Comparison of ENCODE assay signal across 2 cellular contexts in the genomic region with DNA sequence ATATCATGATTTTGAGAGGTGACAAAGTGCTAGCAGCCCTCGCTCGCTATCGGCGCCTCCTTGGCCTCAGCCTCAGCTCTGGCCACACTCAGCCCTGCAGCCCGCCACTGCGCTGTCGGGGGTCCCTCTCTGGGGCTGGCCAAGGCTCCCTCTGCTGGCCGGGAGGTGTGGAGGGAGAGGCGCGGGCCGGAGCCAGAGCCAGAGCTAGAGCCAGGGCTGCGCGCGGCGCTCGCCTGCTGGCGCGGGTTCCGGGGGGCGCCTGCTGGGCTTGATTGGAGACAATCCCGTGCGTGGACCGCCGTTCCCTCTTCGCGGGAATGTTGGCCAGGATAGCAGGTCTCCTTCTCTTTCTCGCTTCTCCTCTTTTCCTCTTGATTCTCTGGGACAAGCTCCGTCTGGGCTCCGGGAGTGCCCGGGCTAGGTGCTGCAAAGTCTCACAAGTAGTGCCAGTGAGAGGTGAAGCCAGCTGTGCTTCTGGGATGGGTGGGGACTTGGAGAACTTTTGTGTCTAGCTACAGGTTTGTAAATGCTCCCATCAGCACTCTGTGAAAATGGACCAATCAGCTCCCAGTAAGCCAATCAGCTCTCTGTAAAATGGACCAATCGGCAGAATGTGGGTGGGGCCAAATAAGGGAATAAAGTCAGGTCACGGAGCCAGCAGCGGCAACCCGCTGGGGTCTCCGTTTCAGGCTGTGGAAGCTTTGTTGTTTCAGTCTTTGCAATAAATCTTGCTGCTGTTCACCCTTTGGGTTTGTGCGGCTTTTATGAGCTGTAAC.
A peak's percentile ranks its signal among the peaks of the same experiment; 100 is the strongest.
TF ChIP-seq lines count a peak whose summit lies in the region.

No MANE protein-coding gene starts in this region.

TF ChIP-seq in HepG2, 621 proteins besides CTCF, POLR2A, EP300 and RAD21:
- TF ChIP-seq ZNF460 (CRISPR knock-in tag; IDR thresholded peaks at IDR 0.05; ENCODE audit: borderline replicate concordance) (no peak), GMEB2 (CRISPR knock-in tag; IDR thresholded peaks at IDR 0.05; ENCODE audit: low read depth) (no peak), MZF1 (CRISPR knock-in tag; IDR thresholded peaks at IDR 0.05; ENCODE audit: borderline replicate concordance) (no peak), THYN1 (CRISPR knock-in tag; IDR thresholded peaks at IDR 0.05; ENCODE audit: borderline replicate concordance, low read depth) (no peak), RELA (CRISPR knock-in tag; IDR thresholded peaks at IDR 0.05) (no peak), ZFP36 (IDR thresholded peaks at IDR 0.05; ENCODE audit: borderline replicate concordance, low read depth, low read length, partially characterized antibody) (no peak), PHB2 (IDR thresholded peaks at IDR 0.05; ENCODE audit: partially characterized antibody) (no peak), MAX (IDR thresholded peaks at IDR 0.05) (no peak), STAG1 (CRISPR knock-in tag; IDR thresholded peaks at IDR 0.05) (peak; percentile 16; the same call in 1 of the 2 replicates), HOXA3 (CRISPR knock-in tag; IDR thresholded peaks at IDR 0.05) (no peak), CBX1 (IDR thresholded peaks at IDR 0.05; ENCODE audit: low read depth) (no peak), ZBTB33 (CRISPR knock-in tag; IDR thresholded peaks at IDR 0.05) (peak; percentile 88), MTF1 (CRISPR knock-in tag; IDR thresholded peaks at IDR 0.05) (no peak), FUBP1 (CRISPR knock-in tag; IDR thresholded peaks at IDR 0.05; ENCODE audit: borderline replicate concordance) (no peak), ZNF709 (CRISPR knock-in tag; IDR thresholded peaks at IDR 0.05) (no peak)

TF ChIP-seq in WTC11, 78 proteins besides CTCF, POLR2A, EP300 and RAD21:
- 0 out of 2 replicates have a peak, but pooled peaks have one; percentile 64 for TF ChIP-seq TP53 (CRISPR knock-in tag; IDR thresholded peaks at IDR 0.05)
- 0 out of 2 replicates have a peak, but pooled peaks have one; percentile 28 for TF ChIP-seq TEAD1 (CRISPR knock-in tag; IDR thresholded peaks at IDR 0.05)
- TF ChIP-seq GTF2I (CRISPR knock-in tag; conservative IDR thresholded peaks at IDR 0.05) = no peak
- peak; percentile 39; the same call in 1 of the 2 replicates for TF ChIP-seq ZNF423 (CRISPR knock-in tag; IDR thresholded peaks at IDR 0.05)
- TF ChIP-seq E2F4 (CRISPR knock-in tag; IDR thresholded peaks at IDR 0.05; ENCODE audit: borderline replicate concordance, low read depth) = no peak
- TF ChIP-seq CBFB (CRISPR knock-in tag; IDR thresholded peaks at IDR 0.05; ENCODE audit: low read depth) = peak; percentile 66; the same call in 1 of the 2 replicates
- no peak for TF ChIP-seq TCF7 (CRISPR knock-in tag; IDR thresholded peaks at IDR 0.05; ENCODE audit: low read depth)
- no peak; the same call in 1 of the 2 replicates for TF ChIP-seq AFF4 (CRISPR knock-in tag; IDR thresholded peaks at IDR 0.05; ENCODE audit: borderline replicate concordance)
- peak; percentile 79; the same call in 1 of the 2 replicates for TF ChIP-seq MAX (CRISPR knock-in tag; IDR thresholded peaks at IDR 0.05)
- TF ChIP-seq, protein P1, sequence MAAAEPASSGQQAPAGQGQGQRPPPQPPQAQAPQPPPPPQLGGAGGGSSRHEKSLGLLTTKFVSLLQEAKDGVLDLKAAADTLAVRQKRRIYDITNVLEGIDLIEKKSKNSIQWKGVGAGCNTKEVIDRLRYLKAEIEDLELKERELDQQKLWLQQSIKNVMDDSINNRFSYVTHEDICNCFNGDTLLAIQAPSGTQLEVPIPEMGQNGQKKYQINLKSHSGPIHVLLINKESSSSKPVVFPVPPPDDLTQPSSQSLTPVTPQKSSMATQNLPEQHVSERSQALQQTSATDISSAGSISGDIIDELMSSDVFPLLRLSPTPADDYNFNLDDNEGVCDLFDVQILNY (CRISPR knock-in tag; IDR thresholded peaks at IDR 0.05) = peak; percentile 93
- TF ChIP-seq NFYB (CRISPR knock-in tag; conservative IDR thresholded peaks at IDR 0.05; ENCODE audit: low read depth) = peak; percentile 87
- TF ChIP-seq NR3C1 (CRISPR knock-in tag; conservative IDR thresholded peaks at IDR 0.05; ENCODE audit: low read depth) = no peak
- TF ChIP-seq ZBTB21 (CRISPR knock-in tag; IDR thresholded peaks at IDR 0.05; ENCODE audit: borderline replicate concordance) = peak; percentile 68; the same call in 1 of the 2 replicates
- peak; percentile 73; the same call in 1 of the 2 replicates for TF ChIP-seq FOXP4 (CRISPR knock-in tag; IDR thresholded peaks at IDR 0.05)
- no peak for TF ChIP-seq RORB (CRISPR knock-in tag; IDR thresholded peaks at IDR 0.05)
- peak; percentile 72 for TF ChIP-seq SP1 (CRISPR knock-in tag; conservative IDR thresholded peaks at IDR 0.05)
- TF ChIP-seq HMGXB4 (CRISPR knock-in tag; IDR thresholded peaks at IDR 0.05) = peak; percentile 74; the same call in 1 of the 2 replicates
- peak; percentile 69; the same call in 1 of the 2 replicates for TF ChIP-seq ETV6 (CRISPR knock-in tag; IDR thresholded peaks at IDR 0.05)
- no peak for TF ChIP-seq FOXK1 (CRISPR knock-in tag; IDR thresholded peaks at IDR 0.05)
- peak; percentile 46; the same call in 1 of the 2 replicates for TF ChIP-seq ZNF232 (CRISPR knock-in tag; IDR thresholded peaks at IDR 0.05)
- peak; percentile 49; the same call in 1 of the 2 replicates for TF ChIP-seq NFE2L1 (CRISPR knock-in tag; IDR thresholded peaks at IDR 0.05)
- TF ChIP-seq, protein P2, sequence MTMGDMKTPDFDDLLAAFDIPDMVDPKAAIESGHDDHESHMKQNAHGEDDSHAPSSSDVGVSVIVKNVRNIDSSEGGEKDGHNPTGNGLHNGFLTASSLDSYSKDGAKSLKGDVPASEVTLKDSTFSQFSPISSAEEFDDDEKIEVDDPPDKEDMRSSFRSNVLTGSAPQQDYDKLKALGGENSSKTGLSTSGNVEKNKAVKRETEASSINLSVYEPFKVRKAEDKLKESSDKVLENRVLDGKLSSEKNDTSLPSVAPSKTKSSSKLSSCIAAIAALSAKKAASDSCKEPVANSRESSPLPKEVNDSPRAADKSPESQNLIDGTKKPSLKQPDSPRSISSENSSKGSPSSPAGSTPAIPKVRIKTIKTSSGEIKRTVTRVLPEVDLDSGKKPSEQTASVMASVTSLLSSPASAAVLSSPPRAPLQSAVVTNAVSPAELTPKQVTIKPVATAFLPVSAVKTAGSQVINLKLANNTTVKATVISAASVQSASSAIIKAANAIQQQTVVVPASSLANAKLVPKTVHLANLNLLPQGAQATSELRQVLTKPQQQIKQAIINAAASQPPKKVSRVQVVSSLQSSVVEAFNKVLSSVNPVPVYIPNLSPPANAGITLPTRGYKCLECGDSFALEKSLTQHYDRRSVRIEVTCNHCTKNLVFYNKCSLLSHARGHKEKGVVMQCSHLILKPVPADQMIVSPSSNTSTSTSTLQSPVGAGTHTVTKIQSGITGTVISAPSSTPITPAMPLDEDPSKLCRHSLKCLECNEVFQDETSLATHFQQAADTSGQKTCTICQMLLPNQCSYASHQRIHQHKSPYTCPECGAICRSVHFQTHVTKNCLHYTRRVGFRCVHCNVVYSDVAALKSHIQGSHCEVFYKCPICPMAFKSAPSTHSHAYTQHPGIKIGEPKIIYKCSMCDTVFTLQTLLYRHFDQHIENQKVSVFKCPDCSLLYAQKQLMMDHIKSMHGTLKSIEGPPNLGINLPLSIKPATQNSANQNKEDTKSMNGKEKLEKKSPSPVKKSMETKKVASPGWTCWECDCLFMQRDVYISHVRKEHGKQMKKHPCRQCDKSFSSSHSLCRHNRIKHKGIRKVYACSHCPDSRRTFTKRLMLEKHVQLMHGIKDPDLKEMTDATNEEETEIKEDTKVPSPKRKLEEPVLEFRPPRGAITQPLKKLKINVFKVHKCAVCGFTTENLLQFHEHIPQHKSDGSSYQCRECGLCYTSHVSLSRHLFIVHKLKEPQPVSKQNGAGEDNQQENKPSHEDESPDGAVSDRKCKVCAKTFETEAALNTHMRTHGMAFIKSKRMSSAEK (CRISPR knock-in tag; IDR thresholded peaks at IDR 0.05; ENCODE audit: borderline replicate concordance) = 0 out of 2 replicates have a peak, but pooled peaks have one; percentile 37
- TF ChIP-seq, protein P3, sequence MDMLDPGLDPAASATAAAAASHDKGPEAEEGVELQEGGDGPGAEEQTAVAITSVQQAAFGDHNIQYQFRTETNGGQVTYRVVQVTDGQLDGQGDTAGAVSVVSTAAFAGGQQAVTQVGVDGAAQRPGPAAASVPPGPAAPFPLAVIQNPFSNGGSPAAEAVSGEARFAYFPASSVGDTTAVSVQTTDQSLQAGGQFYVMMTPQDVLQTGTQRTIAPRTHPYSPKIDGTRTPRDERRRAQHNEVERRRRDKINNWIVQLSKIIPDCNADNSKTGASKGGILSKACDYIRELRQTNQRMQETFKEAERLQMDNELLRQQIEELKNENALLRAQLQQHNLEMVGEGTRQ (CRISPR knock-in tag; IDR thresholded peaks at IDR 0.05) = peak; percentile 36; the same call in 1 of the 2 replicates
- no peak for TF ChIP-seq ZNF416 (CRISPR knock-in tag; IDR thresholded peaks at IDR 0.05)
TF ChIP-seq in WTC11: peak in this region for 16.
